9 cellular contexts compared by ENCODE assay signal in genomic region chr7:123844142-123844541, GRCh38. TPM values are rescaled to one million over a fixed set of nuclear protein-coding genes. Genes with fewer than 3 reads are reported as not detected.
A peak's percentile ranks its signal among the peaks of the same experiment; 100 is the strongest.
DNase-seq lines count a peak whose midpoint lies in the region; ATAC-seq and TF ChIP-seq lines count a peak whose summit lies in the region.
"Not testable (repeated sequence)": the region's sequence is repeated elsewhere in the genome, so short reads cannot be mapped to it uniquely, and the experiment has no call there.
"Had no signal": no experiment of that assay in that cellular context is flagged by ENCODE, and none has a peak within 500 bp of the region (broad histone marks: within the 10 kb centered on the region; RNA-seq: fewer than 3 reads in every experiment).

No MANE protein-coding gene starts in this region.

- H3K4me3 ChIP-seq in LNCaP clone FGC (ENCODE audit: low read depth, low read length); liver (ENCODE audit: low read depth in 1 of 3, low read length in 3 of 3); neural progenitor cell: not testable (repeated sequence)

- H3K4me2 ChIP-seq in neural progenitor cell = not testable (repeated sequence)

- H3K27me3 Mint-ChIP-seq in WTC11 (ENCODE audit: low read depth); neural progenitor cell (ENCODE audit: insufficient read depth, low read depth): not testable (repeated sequence)

- not testable (repeated sequence) for H3K27ac ChIP-seq in liver (ENCODE audit: low read depth in 1 of 2, low read length in 2 of 2); neural progenitor cell

- H2AFZ ChIP-seq in neural progenitor cell (replicated peaks) = peak overlapping the region; percentile 13

- peaks cover 23% of the 10 kb centered on the region for H3K9me3 Mint-ChIP-seq in WTC11
- H3K9me3 Mint-ChIP-seq in neural progenitor cell = not testable (repeated sequence)

- not testable (repeated sequence) for H3K4me1 ChIP-seq in liver (ENCODE audit: control insufficient read depth in 4 of 4, insufficient read depth in 4 of 4, low read length in 3 of 4); neural progenitor cell

- not testable (repeated sequence) for H3K9ac ChIP-seq in liver (ENCODE audit: low read depth in 1 of 2, low read length in 2 of 2); neural progenitor cell

- not testable (repeated sequence) for H3F3A ChIP-seq in neural progenitor cell (ENCODE audit: low read depth)

- ATAC-seq in WTC11 = not testable (repeated sequence)
- ATAC-seq in left lobe of liver = peak; percentile 76

- not testable (repeated sequence) for TF ChIP-seq CTCF in LNCaP clone FGC (IDR thresholded peaks at IDR 0.05; ENCODE audit: control insufficient read depth, extremely low read depth, insufficient read depth); WTC11 (IDR thresholded peaks at IDR 0.05); liver (IDR thresholded peaks at IDR 0.05; ENCODE audit: low read depth, low read length, missing input control); neural progenitor cell (IDR thresholded peaks at IDR 0.05)

- H3K4me1 Mint-ChIP-seq in WTC11, neural progenitor cell: not testable (repeated sequence)

- H3K4me3 Mint-ChIP-seq in WTC11, neural progenitor cell: not testable (repeated sequence)

- H3K27ac Mint-ChIP-seq in WTC11, neural progenitor cell: not testable (repeated sequence)

- peak in 1 of 2 donors; percentile 19 for TF ChIP-seq RAD21 in liver (IDR thresholded peaks at IDR 0.05)

- WGBS in liver = 52% methylated on average over 7 of the region's 7 CpGs

- not testable (repeated sequence) for H3K27me3 ChIP-seq in liver (ENCODE audit: control insufficient read depth in 4 of 4, insufficient read depth in 4 of 4, low read length in 3 of 4); neural progenitor cell

- CTCF ChIA-PET in WTC11 (lab: Charles Lee) = not testable (repeated sequence)

- H3K36me3 ChIP-seq in liver (ENCODE audit: control insufficient read depth in 4 of 4, insufficient read depth in 3 of 4, low read depth in 1 of 4, low read length in 3 of 4); neural progenitor cell: not testable (repeated sequence)

- not testable (repeated sequence) for H4K20me1 ChIP-seq in neural progenitor cell (ENCODE audit: low read depth)

- not testable (repeated sequence) for H3K9me3 ChIP-seq in liver (ENCODE audit: control insufficient read depth in 4 of 4, low read length in 3 of 4); neural progenitor cell (ENCODE audit: low read depth)

- not testable (repeated sequence) for H3K36me3 Mint-ChIP-seq in WTC11, neural progenitor cell

- peak; percentile 15 for DNase-seq in LNCaP clone FGC (ENCODE audit: low read depth)
- not testable (repeated sequence) for DNase-seq in WTC11 (ENCODE audit: low spot score); left lobe of liver (ENCODE audit: low spot score); neural progenitor cell (ENCODE audit: low spot score)

- POLR2A ChIA-PET in WTC11 (lab: Charles Lee) = not testable (repeated sequence)

- H3K79me2 ChIP-seq in neural progenitor cell (ENCODE audit: low read depth) = not testable (repeated sequence)

TF ChIP-seq in WTC11, 78 proteins besides CTCF, POLR2A, EP300 and RAD21:
- 0 out of 2 replicates have a peak, but pooled peaks have one; percentile 48 for TF ChIP-seq GABPB1 (CRISPR knock-in tag; IDR thresholded peaks at IDR 0.05)
TF ChIP-seq in WTC11: peak in this region for 1; not testable (repeated sequence) for 77.

TF ChIP-seq in liver, 16 proteins besides CTCF, POLR2A, EP300 and RAD21:
- peak in 1 of 2 donors; percentile 23 for TF ChIP-seq HNF4A (conservative IDR thresholded peaks at IDR 0.05)
- TF ChIP-seq FOXA1 (IDR thresholded peaks at IDR 0.05) = peak; percentile 29
- peak; percentile 48 for TF ChIP-seq FOXA2 (IDR thresholded peaks at IDR 0.05)
- peak in 1 of 2 donors; percentile 15 for TF ChIP-seq RXRA (IDR thresholded peaks at IDR 0.05)

RNA-seq across cellular contexts. Expression of gene HYAL4, which starts 0.8 kb away (rescaled TPM):
- total RNA-seq in WTC11 (2021) = not detected in 3 replicates
- total RNA-seq in left lobe of liver = not detected
- total RNA-seq in liver = not detected
- polyA plus RNA-seq in liver = not detected
- not detected in 2 replicates for total RNA-seq in neural progenitor cell (ENCODE audit: low replicate concordance)
- total RNA-seq: A673; Calu3; CD8-positive, alpha-beta T cell had no signal
- polyA plus RNA-seq: AG04450 had no signal
